6 cellular contexts compared by ENCODE assay signal in the genomic region with DNA sequence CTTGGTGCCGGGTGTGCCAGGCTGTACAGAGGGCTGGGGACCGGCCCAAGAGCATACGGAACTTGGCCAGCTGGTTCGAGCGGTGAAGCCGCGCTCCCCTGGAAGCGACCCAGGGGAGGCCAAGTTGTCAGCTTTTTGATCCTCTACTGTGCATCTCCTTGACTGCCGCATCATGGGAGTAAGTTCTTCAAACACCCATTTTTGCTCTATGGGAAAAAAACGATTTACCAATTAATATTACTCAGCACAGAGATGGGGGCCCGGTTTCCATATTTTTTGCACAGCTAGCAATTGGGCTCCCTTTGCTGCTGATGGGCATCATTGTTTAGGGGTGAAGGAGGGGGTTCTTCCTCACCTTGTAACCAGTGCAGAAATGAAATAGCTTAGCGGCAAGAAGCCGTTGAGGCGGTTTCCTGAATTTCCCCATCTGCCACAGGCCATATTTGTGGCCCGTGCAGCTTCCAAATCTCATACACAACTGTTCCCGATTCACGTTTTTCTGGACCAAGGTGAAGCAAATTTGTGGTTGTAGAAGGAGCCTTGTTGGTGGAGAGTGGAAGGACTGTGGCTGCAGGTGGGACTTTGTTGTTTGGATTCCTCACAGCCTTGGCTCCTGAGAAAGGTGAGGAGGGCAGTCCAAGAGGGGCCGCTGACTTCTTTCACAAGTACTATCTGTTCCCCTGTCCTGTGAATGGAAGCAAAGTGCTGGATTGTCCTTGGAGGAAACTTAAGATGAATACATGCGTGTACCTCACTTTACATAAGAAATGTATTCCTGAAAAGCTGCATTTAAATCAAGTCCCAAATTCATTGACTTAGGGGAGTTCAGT. TPM values are rescaled to one million over a fixed set of nuclear protein-coding genes. Genes with fewer than 3 reads are reported as not detected.
DNase-seq lines count a peak whose midpoint lies in the region; TF ChIP-seq lines count a peak whose summit lies in the region.

No MANE protein-coding gene starts in this region.

- no peak for TF ChIP-seq EP300 in sigmoid colon (IDR thresholded peaks at IDR 0.05)

- in situ Hi-C loops in GM13976 (cut with MboI; ENCODE audit: low sequenced_read_pairs, unreplicated experiment) = loop anchor here (10.0 kb wide), 1 partner anchor 49 kb away; no protein-coding TSS in a partner anchor

- H3K4me1 ChIP-seq in sigmoid colon (peaks cover 0 to 58% (median 50%) of the 10 kb centered on the region in 4 donors), MM.1S (ENCODE audit: low read length) (0 out of 2 replicates have a peak, but pooled peaks cover 4% of the 10 kb centered on the region), BE2C (no peaks in the 10 kb centered on the region)

- H3K36me3 ChIP-seq in KOPT-K1 (ENCODE audit: insufficient read depth, low read length) = peaks cover 34% of the 10 kb centered on the region
- no peaks in the 10 kb centered on the region for H3K36me3 ChIP-seq in sigmoid colon
- H3K36me3 ChIP-seq in MM.1S (replicated peaks; ENCODE audit: insufficient read depth, low read length) = no peaks in the 10 kb centered on the region
- H3K36me3 ChIP-seq in BE2C = no peaks in the 10 kb centered on the region

- peaks cover 10% of the 10 kb centered on the region for H3F3A ChIP-seq in MM.1S (ENCODE audit: insufficient read depth, low read length)

- TF ChIP-seq POLR2A in sigmoid colon (IDR thresholded peaks at IDR 0.05) = no peak

- H4K20me1 ChIP-seq in MM.1S (ENCODE audit: insufficient read depth, low read length) = no peaks in the 10 kb centered on the region

- H3K27me3 ChIP-seq in sigmoid colon (no peaks in the 10 kb centered on the region), MM.1S (replicated peaks; ENCODE audit: insufficient read depth, low read length) (no peaks in the 10 kb centered on the region), BE2C (no peaks in the 10 kb centered on the region)

- H3K9me2 ChIP-seq in MM.1S (replicated peaks; ENCODE audit: insufficient read depth, low read length) = no peaks in the 10 kb centered on the region

- 17 to 62% methylated on average over 19 of the region's 19 CpGs for WGBS in sigmoid colon, 2 donors

- TF ChIP-seq CTCF in sigmoid colon (IDR thresholded peaks at IDR 0.05) = no peak
- no peak for TF ChIP-seq CTCF in MM.1S (IDR thresholded peaks at IDR 0.05; ENCODE audit: low read length)
- no peak for TF ChIP-seq CTCF in BE2C (IDR thresholded peaks at IDR 0.05; ENCODE audit: low read depth, low read length)
- no peak for TF ChIP-seq CTCF in GM13976 (IDR thresholded peaks at IDR 0.05; ENCODE audit: borderline replicate concordance, control extremely low read depth, extremely low read depth, insufficient read depth, missing control alignments)

- intact Hi-C loops in sigmoid colon (cut with DNase I) = loop anchor here (10.0 kb wide), 1 partner anchor 219 kb away; a partner anchor contains a TSS

- H3K4me3 ChIP-seq in sigmoid colon = peak overlapping the region; percentile 66 to 79 (median 72)
- H3K4me3 ChIP-seq in MM.1S (ENCODE audit: low read length) = no peak overlapping the region
- no peak overlapping the region for H3K4me3 ChIP-seq in BE2C (ENCODE audit: low read depth, low read length)

- H3K4me2 ChIP-seq in MM.1S (ENCODE audit: low read depth, low read length) = no peak overlapping the region

- DNase-seq in cerebellar cortex (ENCODE audit: low spot score) (peak; percentile 40), sigmoid colon (no peak), MM.1S (no peak), BE2C (no peak), GM13976 (ENCODE audit: low spot score) (no peak)

- no peak overlapping the region for H3K9ac ChIP-seq in MM.1S (ENCODE audit: low read length)

- H3K27ac ChIP-seq in KOPT-K1 (ENCODE audit: low read depth, low read length, poor library complexity, severe bottlenecking) (peak overlapping the region; percentile 95), sigmoid colon (peak overlapping the region in 3 of 4 donors; percentile 92 to 98 (median 96)), MM.1S (ENCODE audit: low read length) (no peak overlapping the region)

- no peaks in the 10 kb centered on the region for H3K9me3 ChIP-seq in KOPT-K1 (ENCODE audit: insufficient read depth, low read length, poor library complexity, severe bottlenecking)
- no peaks in the 10 kb centered on the region for H3K9me3 ChIP-seq in sigmoid colon
- no peaks in the 10 kb centered on the region for H3K9me3 ChIP-seq in MM.1S (replicated peaks; ENCODE audit: insufficient read depth, low read length)
- no peaks in the 10 kb centered on the region for H3K9me3 ChIP-seq in BE2C

- H2AFZ ChIP-seq in MM.1S (ENCODE audit: low read length) = no peak overlapping the region

- no peaks in the 10 kb centered on the region for H3K79me2 ChIP-seq in MM.1S (ENCODE audit: low read length)

RNA-seq across cellular contexts. Expression of a gene that starts 2.1 kb away (rescaled TPM):
- 1 to 10 TPM; 5.6 to 8.4 (median 7.4) TPM for total RNA-seq in sigmoid colon
- polyA plus RNA-seq in sigmoid colon = 1 to 10 TPM; 3.5 to 9.1 (median 4.8) TPM
- 1.5 TPM for polyA plus RNA-seq in BE2C (2012; ENCODE audit: insufficient read depth, insufficient read length, low read depth)

RNA-seq across cellular contexts. Expression of a gene that starts 21.3 kb away (rescaled TPM):
- 1 to 10 TPM; 3.5 to 8.1 (median 4.6) TPM for total RNA-seq in sigmoid colon
- 1 to 10 TPM; 3.5 to 5.4 (median 3.9) TPM for polyA plus RNA-seq in sigmoid colon
- not detected for polyA plus RNA-seq in BE2C (2012; ENCODE audit: insufficient read depth, insufficient read length, low read depth)

RNA-seq across cellular contexts. Expression of a gene that starts 33.6 kb away (rescaled TPM):
- total RNA-seq in sigmoid colon = not detected
- polyA plus RNA-seq in sigmoid colon = not detected
- polyA plus RNA-seq in BE2C (2012; ENCODE audit: insufficient read depth, insufficient read length, low read depth) = not detected

RNA-seq across cellular contexts. Expression of a gene that starts 52.1 kb away (rescaled TPM):
- total RNA-seq in sigmoid colon = 10 to 100 TPM; 19.3 to 27.7 (median 23.4) TPM
- polyA plus RNA-seq in sigmoid colon = 10 to 100 TPM; 14.6 to 15.3 (median 15.0) TPM
- 5.1 TPM for polyA plus RNA-seq in BE2C (2012; ENCODE audit: insufficient read depth, insufficient read length, low read depth)

RNA-seq across cellular contexts. Expression of a gene that starts 52.2 kb away (rescaled TPM):
- total RNA-seq in sigmoid colon = 10 to 100 TPM; 12.5 to 26.6 (median 16.3) TPM
- 1 to 10 TPM; 2.4 to 6.7 (median 2.8) TPM for polyA plus RNA-seq in sigmoid colon
- 4.0 TPM for polyA plus RNA-seq in BE2C (2012; ENCODE audit: insufficient read depth, insufficient read length, low read depth)

Comparison
In these comparisons a context has a peak if more than half of its experiments do, and no peak if none do; other contexts are left out.
1. H3K4me3 ChIP-seq: peak in sigmoid colon (4 of 4); none in MM.1S (single experiment) and BE2C (single experiment).